Comparison of ENCODE assay signal across 13 cellular contexts in the genomic region with DNA sequence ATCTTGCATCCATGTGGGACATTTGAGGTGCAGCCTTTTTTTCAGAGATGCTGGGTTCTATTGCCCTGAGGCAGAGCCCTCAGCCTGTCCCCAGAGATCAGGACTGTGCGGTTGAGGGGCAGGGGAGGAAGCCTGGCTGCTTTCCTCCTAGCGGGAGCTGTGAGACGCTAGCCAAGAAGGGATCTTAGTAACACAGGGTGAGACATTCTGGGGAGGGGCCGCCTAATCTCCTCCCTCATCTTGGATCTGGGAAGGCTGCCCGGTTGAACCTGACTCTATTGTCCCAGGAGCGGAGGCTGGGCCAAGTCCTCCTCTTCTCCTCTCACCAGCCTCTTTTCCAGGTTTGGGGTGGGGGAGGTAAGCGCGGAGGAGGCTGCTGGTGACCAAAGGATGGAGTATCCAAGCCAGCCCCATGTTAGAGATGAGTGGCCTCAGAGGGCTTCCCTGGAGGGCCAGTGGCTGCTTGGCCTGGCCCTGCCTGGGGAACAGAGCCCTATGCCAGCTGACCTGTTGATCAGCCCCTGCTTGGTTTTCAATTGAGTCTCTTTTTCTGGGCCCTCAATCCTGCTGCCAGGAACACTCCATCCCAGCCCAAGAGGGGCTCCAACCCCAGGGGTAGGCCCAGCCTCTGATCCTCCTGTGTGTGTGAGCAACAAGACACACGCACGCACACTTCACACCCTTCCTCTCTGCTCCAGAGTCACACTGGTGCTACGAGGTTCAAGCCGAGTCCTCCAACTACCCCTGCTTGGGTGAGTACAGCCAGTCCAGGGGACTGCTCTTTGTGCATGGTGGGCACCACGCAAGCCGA. TPM values are rescaled to one million over a fixed set of nuclear protein-coding genes. Genes with fewer than 3 reads are reported as not detected.
A peak's percentile ranks its signal among the peaks of the same experiment; 100 is the strongest.
DNase-seq lines count a peak whose midpoint lies in the region; ATAC-seq and TF ChIP-seq lines count a peak whose summit lies in the region.
"Had no signal": no experiment of that assay in that cellular context is flagged by ENCODE, and none has a peak within 500 bp of the region (broad histone marks: within the 10 kb centered on the region; RNA-seq: fewer than 3 reads in every experiment).

No MANE protein-coding gene starts in this region.

- intact Hi-C loops in PC-3 (cut with micrococcal nuclease): no loop called here
- intact Hi-C loops in posterior cingulate gyrus (cut with DNase I): no loop called here
- intact Hi-C loops in testis (cut with DNase I; ENCODE audit: low total_unique reads): no loop called here
- intact Hi-C loops in mammary epithelial cell (cut with micrococcal nuclease): no loop called here

- H2AFZ ChIP-seq in PC-3 (ENCODE audit: low read length) (no peak overlapping the region), mammary epithelial cell (ENCODE audit: low read depth, low read length) (no peak overlapping the region)

- H3K36me3 ChIP-seq in PC-3 (ENCODE audit: low read depth, low read length): no peaks in the 10 kb centered on the region
- H3K36me3 ChIP-seq in testis (ENCODE audit: low read depth, missing control alignments): no peaks in the 10 kb centered on the region
- H3K36me3 ChIP-seq in mammary epithelial cell (ENCODE audit: insufficient read depth, low read length): no peaks in the 10 kb centered on the region
- H3K36me3 ChIP-seq: transverse colon had no signal

- H3K4me3 ChIP-seq in PC-3 (ENCODE audit: low read length) (no peak overlapping the region), testis (no peak overlapping the region), mammary epithelial cell (replicated peaks in 1 of 3; ENCODE audit: insufficient read depth in 1 of 3, low read depth in 2 of 3, low read length in 3 of 3) (no peak overlapping the region)
- H3K4me3 ChIP-seq: transverse colon had no signal

- TF ChIP-seq CTCF in PC-3 (conservative IDR thresholded peaks at IDR 0.05; ENCODE audit: low read depth, low read length) (no peak), testis (IDR thresholded peaks at IDR 0.05) (no peak), mammary epithelial cell (conservative IDR thresholded peaks at IDR 0.05 in 1 of 2, IDR thresholded peaks at IDR 0.05 in 1 of 2; ENCODE audit: extremely low read depth in 1 of 2, insufficient read depth in 1 of 2, low read depth in 1 of 2, low read length in 2 of 2) (no peak)

- H3K9me3 ChIP-seq in PC-3 (ENCODE audit: low read length): no peaks in the 10 kb centered on the region
- no peaks in the 10 kb centered on the region for H3K9me3 ChIP-seq in testis
- no peaks in the 10 kb centered on the region for H3K9me3 ChIP-seq in mammary epithelial cell (replicated peaks; ENCODE audit: insufficient read depth, low read length)
- H3K9me3 ChIP-seq: transverse colon had no signal

- BruUV-seq in PC-3 (replicated peaks; lab: Mats Ljungman, UMichigan) (no TSS peak), mammary epithelial cell (replicated peaks; lab: Mats Ljungman, UMichigan) (no TSS peak)

- peaks cover 20% of the 10 kb centered on the region for H3K27me3 ChIP-seq in PC-3 (ENCODE audit: low read length)
- H3K27me3 ChIP-seq in testis: no peaks in the 10 kb centered on the region
- peaks cover 18% of the 10 kb centered on the region for H3K27me3 ChIP-seq in mammary epithelial cell (ENCODE audit: insufficient read depth, low read length)

- H3K9me2 ChIP-seq in PC-3 (replicated peaks; ENCODE audit: low read length): no peaks in the 10 kb centered on the region

- POLR2A ChIA-PET in PC-3 (lab: Charles Lee; ENCODE audit: unreplicated experiment): no interaction called here

- H3K79me2 ChIP-seq in PC-3 (ENCODE audit: low read length) (no peaks in the 10 kb centered on the region), mammary epithelial cell (ENCODE audit: insufficient read depth, low read length) (no peaks in the 10 kb centered on the region)

- dilution Hi-C loops in mammary epithelial cell (cut with HindIII; ENCODE audit: low sequenced_read_pairs): no loop called here

- no peaks in the 10 kb centered on the region for H3F3A ChIP-seq in PC-3 (ENCODE audit: low read length, unreplicated experiment)

- H3K4me1 ChIP-seq in PC-3 (ENCODE audit: insufficient read depth, low read length): 0 out of 2 replicates have a peak, but pooled peaks cover 6% of the 10 kb centered on the region
- H3K4me1 ChIP-seq in testis: peaks cover 14% of the 10 kb centered on the region
- H3K4me1 ChIP-seq in mammary epithelial cell (ENCODE audit: insufficient read depth, low read length): peaks cover 7% of the 10 kb centered on the region

- TF ChIP-seq POLR2A in testis (IDR thresholded peaks at IDR 0.05): no peak

- CTCF ChIA-PET in PC-3 (lab: Charles Lee): no interaction called here
- CTCF ChIA-PET in mammary epithelial cell (lab: Charles Lee; ENCODE audit: low non-redundant PET): no interaction called here

- H3K27ac ChIP-seq in PC-3 (ENCODE audit: low read length) (no peak overlapping the region), testis (no peak overlapping the region), mammary epithelial cell (ENCODE audit: insufficient read depth, low read depth, low read length) (no peak overlapping the region)
- H3K27ac ChIP-seq: transverse colon had no signal

- H4K20me1 ChIP-seq in PC-3 (ENCODE audit: low read length): no peaks in the 10 kb centered on the region
- no peaks in the 10 kb centered on the region for H4K20me1 ChIP-seq in mammary epithelial cell (ENCODE audit: insufficient read depth, low read length)

- in situ Hi-C loops in mammary epithelial cell (cut with MboI; ENCODE audit: low sequenced_read_pairs in 2 of 2): no loop called here

- ATAC-seq in PC-3: peak; percentile 69

- no peak overlapping the region for H3K4me2 ChIP-seq in PC-3 (ENCODE audit: low read length)
- H3K4me2 ChIP-seq in mammary epithelial cell (ENCODE audit: insufficient read depth, low read depth, low read length): no peak overlapping the region

- 65 to 67% methylated on average over 10 to 14 of the region's 14 CpGs for WGBS in testis, 2 donors
- WGBS in mammary epithelial cell (ENCODE audit: low coverage, missing lambda C conversion rate): 59% methylated on average over 13 of the region's 14 CpGs

- no peak overlapping the region for H3K9ac ChIP-seq in PC-3 (ENCODE audit: low read length)
- no peak overlapping the region for H3K9ac ChIP-seq in mammary epithelial cell (ENCODE audit: insufficient read depth, low read length)

- peak; percentile 56 for DNase-seq in DMS 273 treated with DMSO at 0.1 percent for 48 hours (lab: John Stamatoyannopoulos, UW)
- DNase-seq in PC-3: peak; percentile 71
- DNase-seq in fibroblast of gingiva (ENCODE audit: low read depth): peak; percentile 92
- DNase-seq in posterior cingulate gyrus: peak in 8 of 10 donors; percentile 32 to 91 (median 49)
- DNase-seq in testis: no peak
- DNase-seq in effector CD4-positive, alpha-beta T cell: no peak
- no peak for DNase-seq in activated CD8-positive, alpha-beta memory T cell treated with anti-CD3 and anti-CD28 coated beads for 24 hours
- DNase-seq in mammary epithelial cell: no peak
- DNase-seq: activated CD8-positive, alpha-beta memory T cell treated with anti-CD3 and anti-CD28 coated beads, Interleukin-2, amount 50 U/mL, for 4 hours; mesendoderm; NCI-H1105 treated with DMSO at 0.1 percent for 48 hours; stimulated activated CD4-positive, alpha-beta T cell treated with anti-CD3 and anti-CD28 coated beads, Interleukin-2, amount 100 ng/mL, for 24 hours; transverse colon had no signal

RNA-seq across cellular contexts. Expression of a gene that starts 5.0 kb away (rescaled TPM):
- total RNA-seq in PC-3 (2014; rRNA removed) (not detected in 2 replicates), testis (1 to 10 TPM; 2.5 to 3.1 TPM), mammary epithelial cell (not detected)
- polyA plus RNA-seq in testis (ENCODE audit: insufficient read depth, low read depth, low replicate concordance) (0.94 TPM), mammary epithelial cell (not detected)
- not detected for polyA minus RNA-seq in mammary epithelial cell

Comparison
In these comparisons a context has a peak if more than half of its experiments do, and no peak if none do; other contexts are left out.
1. DNase-seq: peak in DMS 273 treated with DMSO at 0.1 percent for 48 hours (single experiment), PC-3 (single experiment), fibroblast of gingiva (single experiment) and posterior cingulate gyrus (8 of 10); none in testis (single experiment), effector CD4-positive, alpha-beta T cell (single experiment), activated CD8-positive, alpha-beta memory T cell treated with anti-CD3 and anti-CD28 coated beads for 24 hours (single experiment) and mammary epithelial cell (single experiment).